24 cellular contexts compared by ENCODE assay signal in genomic region chr11:48150213-48150612, GRCh38.
DNase-seq lines count a peak whose midpoint lies in the region; ATAC-seq and TF ChIP-seq lines count a peak whose summit lies in the region.
"Had no signal": no experiment of that assay in that cellular context is flagged by ENCODE, and none has a peak within 500 bp of the region (broad histone marks: within the 10 kb centered on the region; RNA-seq: fewer than 3 reads in every experiment).

No MANE protein-coding gene starts in this region.

- H3K27me3 ChIP-seq in brain microvascular endothelial cell (replicated peaks), result no peaks in the 10 kb centered on the region
- H3K27me3 ChIP-seq: uterus had no signal

- H3K27me3 Mint-ChIP-seq in activated T-helper 17 cell treated with anti-CD3 and anti-CD28 coated beads, Interleukin-2, amount 50 U/mL, for 72 hours, result no peaks in the 10 kb centered on the region
- H3K27me3 Mint-ChIP-seq: activated CD8-positive, alpha-beta memory T cell treated with anti-CD3 and anti-CD28 coated beads, Interleukin-2, amount 10 ng/mL, durations not matched to agents 7 days and 5 days; activated naive CD8-positive, alpha-beta T cell treated with anti-CD3 and anti-CD28 coated beads, Interleukin-2, amount 50 U/mL, for 24 hours had no signal

- H3K27ac Mint-ChIP-seq in activated T-helper 17 cell treated with anti-CD3 and anti-CD28 coated beads, Interleukin-2, amount 50 U/mL, for 72 hours, result no peak overlapping the region
- H3K27ac Mint-ChIP-seq: activated CD8-positive, alpha-beta memory T cell treated with anti-CD3 and anti-CD28 coated beads, Interleukin-2, amount 10 ng/mL, durations not matched to agents 7 days and 5 days; activated naive CD8-positive, alpha-beta T cell treated with anti-CD3 and anti-CD28 coated beads, Interleukin-2, amount 50 U/mL, for 24 hours had no signal

- H3K9me3 Mint-ChIP-seq in activated T-helper 17 cell treated with anti-CD3 and anti-CD28 coated beads, Interleukin-2, amount 50 U/mL, for 72 hours, result peaks cover 9% of the 10 kb centered on the region

- H3K4me3 ChIP-seq in brain microvascular endothelial cell (ENCODE audit: low read depth, low read length), result no peak overlapping the region
- H3K4me3 ChIP-seq: lower lobe of right lung, uterus had no signal

- TF ChIP-seq CTCF in brain microvascular endothelial cell (IDR thresholded peaks at IDR 0.05; ENCODE audit: low read depth, low read length, missing control alignments), result no peak

- DNase-seq in DMS79 treated with DMSO at 0.1 percent for 48 hours (lab: John Stamatoyannopoulos, UW), result peak; percentile 6
- DNase-seq in DMS79 (lab: John Stamatoyannopoulos, UW), result no peak
- peak; percentile 22 for DNase-seq in brain microvascular endothelial cell
- DNase-seq in fibroblast of peridontal ligament (ENCODE audit: extremely low read depth), result peak; percentile 19
- peak; percentile 84 for DNase-seq in pulmonary artery endothelial cell (ENCODE audit: low read depth, low spot score)
- no peak for DNase-seq in NCI-H128 (lab: John Stamatoyannopoulos, UW; ENCODE audit: unreplicated experiment)
- DNase-seq in HuH-7.5 (ENCODE audit: low spot score), result no peak
- DNase-seq: activated CD4-positive, alpha-beta T cell treated with anti-CD3 and anti-CD28 coated beads for 48 hours; activated CD8-positive, alpha-beta memory T cell treated with anti-CD3 and anti-CD28 coated beads, Interleukin-2, amount 10 ng/mL, durations not matched to agents 7 days and 5 days; activated effector memory CD4-positive, alpha-beta T cell treated with Interleukin-2 at 50 U/mL for 16 hours; activated naive CD8-positive, alpha-beta T cell treated with anti-CD3 and anti-CD28 coated beads, Interleukin-2, amount 50 U/mL, for 24 hours; central memory CD4-positive, alpha-beta T cell; DND-41; effector CD4-positive, alpha-beta T cell; lower lobe of right lung; NCI-H1417; NCI-H2171 treated with DMSO at 0.1 percent for 48 hours; NCI-H69; right cardiac atrium; SHP77 treated with DMSO at 0.1 percent for 48 hours; stimulated activated CD4-positive, alpha-beta T cell treated with anti-CD3 and anti-CD28 coated beads, Interleukin-15, amount 100 ng/mL, for 24 hours; uterus had no signal

- peaks cover 100% of the 10 kb centered on the region for H3K36me3 Mint-ChIP-seq in activated T-helper 17 cell treated with anti-CD3 and anti-CD28 coated beads, Interleukin-2, amount 50 U/mL, for 72 hours (ENCODE audit: low read depth)

- in situ Hi-C loops in brain microvascular endothelial cell (cut with HindIII; ENCODE audit: low pct_ligation_motif_present, low sequenced_read_pairs), result no loop called here

- H3K4me3 Mint-ChIP-seq in activated T-helper 17 cell treated with anti-CD3 and anti-CD28 coated beads, Interleukin-2, amount 50 U/mL, for 72 hours, result no peak overlapping the region
- H3K4me3 Mint-ChIP-seq: activated CD8-positive, alpha-beta memory T cell treated with anti-CD3 and anti-CD28 coated beads, Interleukin-2, amount 10 ng/mL, durations not matched to agents 7 days and 5 days; activated naive CD8-positive, alpha-beta T cell treated with anti-CD3 and anti-CD28 coated beads, Interleukin-2, amount 50 U/mL, for 24 hours had no signal

- no peaks in the 10 kb centered on the region for H3K4me1 Mint-ChIP-seq in activated T-helper 17 cell treated with anti-CD3 and anti-CD28 coated beads, Interleukin-2, amount 50 U/mL, for 72 hours
- H3K4me1 Mint-ChIP-seq: activated naive CD8-positive, alpha-beta T cell treated with anti-CD3 and anti-CD28 coated beads, Interleukin-2, amount 50 U/mL, for 24 hours had no signal

- H3K36me3 ChIP-seq in brain microvascular endothelial cell (replicated peaks), result peaks cover 36% of the 10 kb centered on the region
- H3K36me3 ChIP-seq: uterus had no signal

- no peak for ATAC-seq in activated T-helper 17 cell treated with anti-CD3 and anti-CD28 coated beads, Interleukin-2, amount 50 U/mL, for 72 hours (replicated peaks)
- ATAC-seq: activated CD8-positive, alpha-beta memory T cell treated with anti-CD3 and anti-CD28 coated beads, Interleukin-2, amount 10 ng/mL, durations not matched to agents 7 days and 5 days; activated naive CD8-positive, alpha-beta T cell treated with anti-CD3 and anti-CD28 coated beads, Interleukin-2, amount 50 U/mL, for 24 hours; lower lobe of right lung; right cardiac atrium had no signal

- H3K27ac ChIP-seq in brain microvascular endothelial cell, result no peak overlapping the region
- H3K27ac ChIP-seq: 22Rv1, lower lobe of right lung, uterus had no signal

Comparison
In these comparisons a context has a peak if more than half of its experiments do, and no peak if none do; other contexts are left out.
1. DNase-seq: peak in DMS79 treated with DMSO at 0.1 percent for 48 hours (single experiment), brain microvascular endothelial cell (single experiment), fibroblast of peridontal ligament (single experiment) and pulmonary artery endothelial cell (single experiment); none in DMS79 (single experiment), NCI-H128 (single experiment) and HuH-7.5 (single experiment).